In the genomic region with DNA sequence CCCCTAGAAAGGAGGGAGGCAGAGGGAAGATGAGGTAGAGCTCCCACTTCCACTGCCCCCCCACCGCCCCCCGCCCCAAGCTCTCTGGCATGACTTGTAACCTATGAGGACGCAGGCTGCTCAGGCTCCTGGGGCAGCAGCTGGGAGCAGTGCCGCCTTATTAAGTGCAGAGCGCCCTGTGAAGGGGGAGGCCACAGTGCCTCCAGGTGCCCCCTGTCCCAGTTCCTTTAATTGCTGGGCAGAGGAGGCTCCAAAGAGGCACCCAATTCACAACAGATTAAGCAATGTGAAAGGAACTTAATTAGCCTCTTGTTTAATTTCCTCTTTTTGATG, we compare ENCODE assay signal across 13 cellular contexts. TPM values are rescaled to one million over a fixed set of nuclear protein-coding genes. Genes with fewer than 3 reads are reported as not detected.
DNase-seq lines count a peak whose midpoint lies in the region; ATAC-seq and TF ChIP-seq lines count a peak whose summit lies in the region.
"Had no signal": no experiment of that assay in that cellular context is flagged by ENCODE, and none has a peak within 500 bp of the region (broad histone marks: within the 10 kb centered on the region; RNA-seq: fewer than 3 reads in every experiment).

No MANE protein-coding gene starts in this region.

- peak overlapping the region in 1 of 4 donors; percentile 60 for H3K4me3 Mint-ChIP-seq in CD4-positive, CD25-positive, alpha-beta regulatory T cell

- no peaks in the 10 kb centered on the region for H3F3A ChIP-seq in OCI-LY1 (ENCODE audit: insufficient read depth, low read length)

- H3K36me3 Mint-ChIP-seq in CD4-positive, CD25-positive, alpha-beta regulatory T cell = peaks cover 9% of the 10 kb centered on the region

- no peaks in the 10 kb centered on the region for H3K27me3 ChIP-seq in A673 (replicated peaks; ENCODE audit: insufficient read depth, low read depth, low read length, poor library complexity)
- H3K27me3 ChIP-seq in CD4-positive, CD25-positive, alpha-beta regulatory T cell (ENCODE audit: control insufficient read depth, insufficient read depth, low read length) = no peaks in the 10 kb centered on the region
- H3K27me3 ChIP-seq in OCI-LY1 (ENCODE audit: insufficient read depth, low read length) = no peaks in the 10 kb centered on the region
- H3K27me3 ChIP-seq: adrenal gland had no signal

- H3K9me3 ChIP-seq in A673 (ENCODE audit: low read depth, low read length, poor library complexity, severe bottlenecking) = no peaks in the 10 kb centered on the region
- no peaks in the 10 kb centered on the region for H3K9me3 ChIP-seq in CD4-positive, CD25-positive, alpha-beta regulatory T cell (ENCODE audit: control insufficient read depth in 2 of 2, low read length in 2 of 2)
- no peaks in the 10 kb centered on the region for H3K9me3 ChIP-seq in OCI-LY1 (ENCODE audit: low read length)
- H3K9me3 ChIP-seq: adrenal gland had no signal

- TF ChIP-seq CTCF in A673 (conservative IDR thresholded peaks at IDR 0.05; ENCODE audit: low read depth, low read length) = no peak
- TF ChIP-seq CTCF in OCI-LY1 (IDR thresholded peaks at IDR 0.05; ENCODE audit: low read length) = no peak

- no peaks in the 10 kb centered on the region for H3K79me2 ChIP-seq in OCI-LY1 (ENCODE audit: insufficient read depth, low read length)

- CTCF ChIA-PET in A673 (lab: Charles Lee) = interaction anchor here (0.6 kb wide), 2 partner anchors 109 to 771 kb away, joined by 3 to 4 read pairs; a partner anchor contains a TSS

- H3K9ac ChIP-seq in OCI-LY1 (ENCODE audit: low read length) = peak overlapping the region; percentile 2; the same call in 1 of the 2 replicates

- peak overlapping the region; percentile 50 for H3K27ac ChIP-seq in A673 (ENCODE audit: low read depth, low read length, poor library complexity, severe bottlenecking)
- peak overlapping the region; percentile 87 for H3K27ac ChIP-seq in CD4-positive, CD25-positive, alpha-beta regulatory T cell (ENCODE audit: insufficient read depth, low read length, poor library complexity, severe bottlenecking)
- H3K27ac ChIP-seq in OCI-LY1 (ENCODE audit: low read depth, low read length, poor library complexity, severe bottlenecking) = peak overlapping the region; percentile 91
- peak overlapping the region; percentile 33 for H3K27ac ChIP-seq in epithelial cell of prostate
- H3K27ac ChIP-seq: adrenal gland had no signal

- H3K4me1 ChIP-seq in A673 (ENCODE audit: insufficient read depth, low read length, poor library complexity, severe bottlenecking) = peaks cover 20% of the 10 kb centered on the region
- peaks cover 53% of the 10 kb centered on the region for H3K4me1 ChIP-seq in CD4-positive, CD25-positive, alpha-beta regulatory T cell (ENCODE audit: control insufficient read depth, insufficient read depth, low read length, poor library complexity, severe bottlenecking)
- peaks cover 91% of the 10 kb centered on the region for H3K4me1 ChIP-seq in OCI-LY1 (ENCODE audit: insufficient read depth, low read length, severe bottlenecking)

- H3K9me2 ChIP-seq in OCI-LY1 (ENCODE audit: low read depth, low read length) = no peaks in the 10 kb centered on the region

- no TSS peak for BruUV-seq in A673 (replicated peaks; lab: Mats Ljungman, UMichigan)

- intact Hi-C loops in A673 (cut with micrococcal nuclease; ENCODE audit: unreplicated experiment) = loop anchor here (5.0 kb wide), 1 partner anchor 33 kb away; a partner anchor contains a TSS

- DNase-seq in A673 (ENCODE audit: low spot score) (no peak), epithelial cell of prostate (ENCODE audit: low read depth, low spot score) (no peak), DMS79 treated with DMSO at 0.1 percent for 48 hours (lab: John Stamatoyannopoulos, UW) (no peak), NCI-H2029 (lab: John Stamatoyannopoulos, UW) (no peak), NCI-H1048 (lab: John Stamatoyannopoulos, UW) (no peak)
- no peak for DNase-seq in CD4-positive, CD25-positive, alpha-beta regulatory T cell
- DNase-seq: adrenal gland had no signal

- H3K4me3 ChIP-seq in A673 (ENCODE audit: low read depth, low read length, poor library complexity, severe bottlenecking) (no peak overlapping the region), OCI-LY1 (ENCODE audit: low read depth, low read length, poor library complexity, severe bottlenecking) (no peak overlapping the region)
- no peak overlapping the region for H3K4me3 ChIP-seq in CD4-positive, CD25-positive, alpha-beta regulatory T cell (ENCODE audit: low read depth, low read length)
- H3K4me3 ChIP-seq: adrenal gland had no signal

- H3K36me3 ChIP-seq in A673 (ENCODE audit: insufficient read depth, low read length, poor library complexity, severe bottlenecking) = peaks cover 28% of the 10 kb centered on the region
- peaks cover 21% of the 10 kb centered on the region for H3K36me3 ChIP-seq in CD4-positive, CD25-positive, alpha-beta regulatory T cell (ENCODE audit: control insufficient read depth, insufficient read depth, low read length)
- peaks cover 34% of the 10 kb centered on the region for H3K36me3 ChIP-seq in OCI-LY1 (ENCODE audit: insufficient read depth, low read length)

- H3K4me1 Mint-ChIP-seq in CD4-positive, CD25-positive, alpha-beta regulatory T cell = peaks cover 17 to 68% (median 43%) of the 10 kb centered on the region in 4 donors

- POLR2A ChIA-PET in A673 (lab: Charles Lee; ENCODE audit: low non-redundant PET) = no interaction called here

- H3K27me3 Mint-ChIP-seq in CD4-positive, CD25-positive, alpha-beta regulatory T cell = no peaks in the 10 kb centered on the region

- no peak for ATAC-seq in CD4-positive, CD25-positive, alpha-beta regulatory T cell (ENCODE audit: low read depth in 2 of 2)
- no peak for ATAC-seq in GM21786 (IDR thresholded peaks at IDR 0.05; ENCODE audit: unreplicated experiment)
- ATAC-seq: left lobe of liver had no signal

- H3K9me3 Mint-ChIP-seq in CD4-positive, CD25-positive, alpha-beta regulatory T cell = no peaks in the 10 kb centered on the region

- H2AFZ ChIP-seq in OCI-LY1 (ENCODE audit: low read length) = no peak overlapping the region

- H4K20me1 ChIP-seq in OCI-LY1 (ENCODE audit: insufficient read depth, low read length) = no peaks in the 10 kb centered on the region

- H3K27ac Mint-ChIP-seq in CD4-positive, CD25-positive, alpha-beta regulatory T cell = peak overlapping the region; percentile 84 to 93 (median 93)

- no peak overlapping the region for H3K4me2 ChIP-seq in OCI-LY1 (ENCODE audit: low read length)

RNA-seq across cellular contexts. Expression of a gene that starts 2.9 kb away (rescaled TPM):
- not detected in 2 replicates for total RNA-seq in A673 (2021)
- not detected for total RNA-seq in CD4-positive, CD25-positive, alpha-beta regulatory T cell
- polyA plus RNA-seq in CD4-positive, CD25-positive, alpha-beta regulatory T cell = 1 to 10 TPM in 1 of 4 donors, under 1 TPM in 1, not detected in 2; 0.32 to 1.4 TPM
- total RNA-seq: adrenal gland; left lobe of liver; skeletal muscle tissue; subcutaneous adipose tissue; T-helper 1 cell treated with Interleukin-12 subunit alpha and Interleukin-12 subunit beta and Interleukin-4 antibody, amounts not matched to agents 30 ng/mL and 1 ng/mL, for 36 hours had no signal
- polyA plus RNA-seq: adrenal gland had no signal

RNA-seq across cellular contexts. Expression of a gene that starts 10.1 kb away (rescaled TPM):
- total RNA-seq in A673 (2021) = 92.7 and 93.3 TPM in 2 replicates
- total RNA-seq in CD4-positive, CD25-positive, alpha-beta regulatory T cell = 60.1 TPM
- polyA plus RNA-seq in CD4-positive, CD25-positive, alpha-beta regulatory T cell = 10 to 100 TPM in 1 of 4 donors, 1 to 10 TPM in 3; 7.4 to 10.8 (median 8.3) TPM

RNA-seq across cellular contexts. Expression of a gene that starts 33.2 kb away (rescaled TPM):
- total RNA-seq in A673 (2021) = 27.5 and 29.6 TPM in 2 replicates
- 55.8 TPM for total RNA-seq in CD4-positive, CD25-positive, alpha-beta regulatory T cell
- 10 to 100 TPM; 25.0 to 32.1 (median 29.0) TPM for polyA plus RNA-seq in CD4-positive, CD25-positive, alpha-beta regulatory T cell

RNA-seq across cellular contexts. Expression of a gene that starts 34.0 kb away (rescaled TPM):
- total RNA-seq in A673 (2021) = 148 and 161 TPM in 2 replicates
- total RNA-seq in CD4-positive, CD25-positive, alpha-beta regulatory T cell = 108 TPM
- 10 to 100 TPM; 16.1 to 19.2 (median 16.3) TPM for polyA plus RNA-seq in CD4-positive, CD25-positive, alpha-beta regulatory T cell

Comparison
In these comparisons a context has a peak if more than half of its experiments do, and no peak if none do; other contexts are left out.
1. H3K27ac ChIP-seq: peak in every context shown above with its lines; median percentile 91 in OCI-LY1; 87 in CD4-positive, CD25-positive, alpha-beta regulatory T cell; 50 in A673; 33 in epithelial cell of prostate.